ENCODE assay signal across 24 cellular contexts in the genomic region with DNA sequence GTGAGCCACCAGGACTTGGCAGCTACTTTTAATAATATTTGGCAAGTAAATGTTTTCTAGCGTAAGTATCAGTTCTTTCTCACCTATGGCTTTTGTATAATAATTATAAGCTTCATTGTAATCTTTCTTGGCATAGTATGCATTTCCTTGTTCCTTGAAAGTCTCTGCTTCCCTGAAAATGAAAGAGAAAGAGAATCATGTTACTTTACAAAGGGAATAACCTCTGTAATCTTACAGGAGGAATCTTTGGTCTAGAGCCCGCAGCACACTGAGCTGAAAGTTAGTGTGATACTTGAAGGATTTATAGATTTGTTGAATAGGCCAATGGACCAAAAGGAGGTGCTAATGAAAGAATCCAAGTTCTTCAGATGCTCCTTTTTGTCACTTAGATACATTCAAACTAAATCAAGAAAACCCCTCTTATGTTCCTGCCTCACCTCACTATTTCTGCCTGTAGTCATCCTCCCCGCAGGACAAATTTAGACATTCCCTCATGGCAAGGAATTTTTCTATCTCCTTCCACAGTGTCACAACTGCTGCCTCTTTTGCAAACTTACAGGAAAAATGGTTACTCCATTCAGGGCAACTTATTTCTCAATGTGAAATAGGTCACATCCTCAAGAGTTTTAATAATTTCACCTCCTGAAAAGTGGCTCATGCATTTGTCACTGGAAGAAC. TPM values are rescaled to one million over a fixed set of nuclear protein-coding genes. Genes with fewer than 3 reads are reported as not detected.
DNase-seq lines count a peak whose midpoint lies in the region; ATAC-seq and TF ChIP-seq lines count a peak whose summit lies in the region.
"Had no signal": no experiment of that assay in that cellular context is flagged by ENCODE, and none has a peak within 500 bp of the region (broad histone marks: within the 10 kb centered on the region; RNA-seq: fewer than 3 reads in every experiment).

No MANE protein-coding gene starts in this region.

- 58 to 77% (median 59%) methylated on average over 3 of the region's 3 CpGs for WGBS in heart left ventricle, 4 donors

- H3K36me3 Mint-ChIP-seq in naive B cell: peaks cover 9 to 20% of the 10 kb centered on the region in 2 donors

- no peaks in the 10 kb centered on the region for H3K27me3 Mint-ChIP-seq in naive B cell
- H3K27me3 Mint-ChIP-seq: naive thymus-derived CD8-positive, alpha-beta T cell had no signal

- peak overlapping the region in 10 of 12 donors; percentile 20 to 74 (median 40) for H3K27ac ChIP-seq in heart left ventricle
- peak overlapping the region; percentile 81 for H3K27ac ChIP-seq in caudate nucleus (ENCODE audit: low read depth, low read length)
- H3K27ac ChIP-seq in substantia nigra (ENCODE audit: low read depth, low read length, poor library complexity, severe bottlenecking): peak overlapping the region; percentile 43
- no peak overlapping the region for H3K27ac ChIP-seq in tibial artery
- H3K27ac ChIP-seq: BLaER1 treated with 17β-estradiol and CSF1 and Interleukin-3, amounts not matched to agents 10 nM and 100 nM; cardiac muscle cell; SK-N-MC had no signal

- TF ChIP-seq POLR2A in heart left ventricle (IDR thresholded peaks at IDR 0.05): no peak

- peaks cover 30 to 42% (median 34%) of the 10 kb centered on the region in 3 donors for H3K4me1 Mint-ChIP-seq in naive B cell

- TF ChIP-seq CTCF in heart left ventricle (IDR thresholded peaks at IDR 0.05) (no peak), tibial artery (IDR thresholded peaks at IDR 0.05) (no peak)

- no peaks in the 10 kb centered on the region for H3K9me3 Mint-ChIP-seq in naive B cell
- H3K9me3 Mint-ChIP-seq: naive thymus-derived CD8-positive, alpha-beta T cell had no signal

- H3K9me3 ChIP-seq in heart left ventricle (no peaks in the 10 kb centered on the region), tibial artery (no peaks in the 10 kb centered on the region)
- H3K9me3 ChIP-seq: BLaER1 treated with 17β-estradiol and CSF1 and Interleukin-3, amounts not matched to agents 10 nM and 100 nM had no signal

- H3K36me3 ChIP-seq in heart left ventricle (peaks cover 0 to 78% (median 72%) of the 10 kb centered on the region in 9 donors), tibial artery (peaks cover 52 to 74% (median 72%) of the 10 kb centered on the region in 3 donors)

- H3K27me3 ChIP-seq in heart left ventricle (no peaks in the 10 kb centered on the region), tibial artery (no peaks in the 10 kb centered on the region)
- H3K27me3 ChIP-seq: BLaER1 treated with 17β-estradiol and CSF1 and Interleukin-3, amounts not matched to agents 10 nM and 100 nM; cardiac muscle cell had no signal

- H3K4me1 ChIP-seq in heart left ventricle (peaks cover 0 to 55% (median 25%) of the 10 kb centered on the region in 12 donors), tibial artery (peaks cover 0 to 5% (median 1%) of the 10 kb centered on the region in 4 donors)

- no peak overlapping the region for H3K4me3 Mint-ChIP-seq in naive B cell
- H3K4me3 Mint-ChIP-seq: naive thymus-derived CD8-positive, alpha-beta T cell had no signal

- H3K4me3 ChIP-seq in heart left ventricle (no peak overlapping the region), tibial artery (no peak overlapping the region)
- H3K4me3 ChIP-seq: BLaER1 treated with 17β-estradiol and CSF1 and Interleukin-3, amounts not matched to agents 10 nM and 100 nM; cardiac muscle cell; lung; SK-N-MC had no signal

- no peak for DNase-seq in heart left ventricle
- DNase-seq in cardiac septum (ENCODE audit: low spot score): no peak
- DNase-seq in caudate nucleus (lab: John Stamatoyannopoulos, UW): no peak
- no peak for DNase-seq in naive B cell
- DNase-seq in substantia nigra (lab: John Stamatoyannopoulos, UW): no peak
- DNase-seq in DMS153 treated with DMSO at 0.1 percent for 48 hours (lab: John Stamatoyannopoulos, UW; ENCODE audit: unreplicated experiment): no peak
- DNase-seq in tibial artery: no peak
- DNase-seq: activated CD4-positive, CD25-positive, alpha-beta regulatory T cell; activated CD8-positive, alpha-beta memory T cell treated with anti-CD3 and anti-CD28 coated beads for 24 hours; amniotic stem cell; DMS53; effector memory CD4-positive, alpha-beta T cell; HCEC 1CT; IMR-90; naive thymus-derived CD8-positive, alpha-beta T cell; NCI-H1694; posterior cingulate gyrus; stimulated activated CD4-positive, alpha-beta T cell treated with anti-CD3 and anti-CD28 coated beads, Interleukin-4, amount 100 ng/mL, for 24 hours; T-helper 9 cell had no signal

- peak in 3 of 4 donors; percentile 38 to 61 (median 53) for ATAC-seq in heart left ventricle
- ATAC-seq in naive B cell (ENCODE audit: low read depth in 2 of 2): no peak
- no peak for ATAC-seq in GM21360 (IDR thresholded peaks at IDR 0.05; ENCODE audit: unreplicated experiment)
- ATAC-seq: naive thymus-derived CD8-positive, alpha-beta T cell had no signal

- intact Hi-C loops in heart left ventricle (cut with DNase I): no loop called here
- intact Hi-C loops in cardiac septum (cut with DNase I): no loop called here
- intact Hi-C loops in tibial artery (cut with DNase I; ENCODE audit: low total_unique reads): loop anchor here (5.0 kb wide), 1 partner anchor 1848 kb away; no protein-coding TSS in a partner anchor

- peak overlapping the region in 4 of 6 donors; percentile 18 to 57 (median 35) for H3K27ac Mint-ChIP-seq in naive B cell

RNA-seq across cellular contexts. Expression of a gene that starts 16.7 kb away (rescaled TPM):
- total RNA-seq in heart left ventricle: 10 to 100 TPM; 42.5 to 96.5 (median 70.5) TPM
- polyA plus RNA-seq in heart left ventricle: 100 to 1,000 TPM in 1 of 2 donors, 10 to 100 TPM in 1; 83.5 to 103 TPM
- total RNA-seq in cardiac septum: 77.4 TPM
- polyA plus RNA-seq in naive B cell (ENCODE audit: low read depth in 6 of 6): 10 to 100 TPM; 33.4 to 98.0 (median 77.4) TPM

RNA-seq across cellular contexts. Expression of a gene that starts 19.4 kb away (rescaled TPM):
- 10 to 100 TPM; 50.6 to 78.9 (median 52.8) TPM for total RNA-seq in heart left ventricle
- 10 to 100 TPM; 66.7 to 73.0 TPM for polyA plus RNA-seq in heart left ventricle
- total RNA-seq in cardiac septum: 50.7 TPM
- 10 to 100 TPM; 25.0 to 42.1 (median 36.1) TPM for polyA plus RNA-seq in naive B cell (ENCODE audit: low read depth in 6 of 6)

RNA-seq across cellular contexts. Expression of a gene that starts 33.9 kb away (rescaled TPM):
- total RNA-seq in heart left ventricle (10 to 100 TPM; 23.3 to 49.1 (median 27.5) TPM), cardiac septum (24.2 TPM)
- polyA plus RNA-seq in heart left ventricle (10 to 100 TPM; 19.3 to 31.6 TPM), naive B cell (ENCODE audit: low read depth in 6 of 6) (10 to 100 TPM; 27.5 to 42.4 (median 34.8) TPM)

RNA-seq across cellular contexts. Expression of a gene that starts 49.9 kb away (rescaled TPM):
- 1 to 10 TPM in 2 of 9 donors, under 1 TPM in 7; 0.28 to 1.2 (median 0.72) TPM for total RNA-seq in heart left ventricle
- polyA plus RNA-seq in heart left ventricle: under 1 TPM; 0.24 to 0.72 TPM
- total RNA-seq in cardiac septum: 0.43 TPM
- under 1 TPM; 0.13 to 0.87 (median 0.58) TPM for polyA plus RNA-seq in naive B cell (ENCODE audit: low read depth in 6 of 6)

Comparison
In these comparisons a context has a peak if more than half of its experiments do, and no peak if none do; other contexts are left out.
1. ATAC-seq: peak in heart left ventricle (3 of 4); none in naive B cell (0 of 2) and GM21360 (single experiment).
2. H3K27ac ChIP-seq: peak in heart left ventricle (10 of 12), caudate nucleus (single experiment) and substantia nigra (single experiment); none in tibial artery (0 of 2).